In genomic region chr11:11981364-11981763, GRCh38 we compare ENCODE assay signal across 22 cellular contexts. TPM values are rescaled to one million over a fixed set of nuclear protein-coding genes. Genes with fewer than 3 reads are reported as not detected.
A peak's percentile ranks its signal among the peaks of the same experiment; 100 is the strongest.
DNase-seq lines count a peak whose midpoint lies in the region; ATAC-seq and TF ChIP-seq lines count a peak whose summit lies in the region.
"Had no signal": no experiment of that assay in that cellular context is flagged by ENCODE, and none has a peak within 500 bp of the region (broad histone marks: within the 10 kb centered on the region; RNA-seq: fewer than 3 reads in every experiment).

No MANE protein-coding gene starts in this region.

- H3K36me3 Mint-ChIP-seq in HFFc6 (ENCODE audit: low read depth) = peaks cover 48% of the 10 kb centered on the region
- H3K36me3 Mint-ChIP-seq: activated CD4-positive, alpha-beta memory T cell treated with anti-CD3 and anti-CD28 coated beads for 36 hours; memory B cell; naive thymus-derived CD8-positive, alpha-beta T cell had no signal

- no peaks in the 10 kb centered on the region for H3K9me3 ChIP-seq in Panc1 (ENCODE audit: control insufficient read depth, insufficient read depth, low read depth, low read length)
- H3K9me3 ChIP-seq in neuronal stem cell (replicated peaks in 1 of 2; ENCODE audit: control insufficient read depth in 2 of 2, insufficient read depth in 1 of 2, low read depth in 1 of 2, low read length in 2 of 2) = peaks cover 0 to 5% of the 10 kb centered on the region in 2 donors
- H3K9me3 ChIP-seq in trophoblast cell (ENCODE audit: insufficient read depth, low read depth, low read length) = peaks cover 2% of the 10 kb centered on the region
- H3K9me3 ChIP-seq: adrenal gland, esophagus muscularis mucosa had no signal

- H2BK12ac ChIP-seq in neuronal stem cell (ENCODE audit: low read length) (no peak overlapping the region), trophoblast cell (ENCODE audit: low read length) (no peak overlapping the region)

- H3K23ac ChIP-seq in neuronal stem cell (ENCODE audit: low read depth, low read length, poor library complexity) = no peak overlapping the region
- H3K23ac ChIP-seq in trophoblast cell (ENCODE audit: low read length) = no peak overlapping the region

- H3K27me3 ChIP-seq in Panc1 (ENCODE audit: control insufficient read depth, insufficient read depth, low read length) (no peaks in the 10 kb centered on the region), dorsolateral prefrontal cortex (no peaks in the 10 kb centered on the region), neuronal stem cell (ENCODE audit: control insufficient read depth in 3 of 3, insufficient read depth in 3 of 3, low read depth in 1 of 3, low read length in 3 of 3) (no peaks in the 10 kb centered on the region), trophoblast cell (ENCODE audit: insufficient read depth, low read length) (no peaks in the 10 kb centered on the region)
- H3K27me3 ChIP-seq: adrenal gland, esophagus muscularis mucosa had no signal

- peaks cover 16% of the 10 kb centered on the region for H3K27me3 Mint-ChIP-seq in HFFc6 (ENCODE audit: insufficient read depth)
- H3K27me3 Mint-ChIP-seq: activated CD4-positive, alpha-beta memory T cell treated with anti-CD3 and anti-CD28 coated beads for 36 hours; naive thymus-derived CD8-positive, alpha-beta T cell had no signal

- H2AK5ac ChIP-seq in neuronal stem cell (ENCODE audit: low read depth, low read length) = no peak overlapping the region
- no peak overlapping the region for H2AK5ac ChIP-seq in trophoblast cell (ENCODE audit: low read length)

- intact Hi-C loops in Panc1 (cut with micrococcal nuclease; ENCODE audit: unreplicated experiment) (no loop called here), dorsolateral prefrontal cortex (cut with DNase I) (loop anchor here in 1 of 2 donors (5.0 kb wide), 1 partner anchor 56 kb away; no protein-coding TSS in a partner anchor)

- H3K4me1 ChIP-seq in Panc1 (ENCODE audit: control insufficient read depth, insufficient read depth, low read length) (peaks cover 45% of the 10 kb centered on the region), neuronal stem cell (ENCODE audit: control insufficient read depth in 2 of 2, insufficient read depth in 1 of 2, low read depth in 1 of 2, low read length in 2 of 2) (peaks cover 15 to 16% of the 10 kb centered on the region in 2 donors), trophoblast cell (ENCODE audit: control insufficient read depth in 1 of 2, insufficient read depth in 2 of 2, low read length in 2 of 2) (peaks cover 41 to 42% of the 10 kb centered on the region in 2 experiments)

- peak overlapping the region; percentile 95; the same call in 1 of the 2 replicates for H3K27ac ChIP-seq in Panc1 (ENCODE audit: low read length)
- peak overlapping the region in 52 of 59 donors; percentile 5 to 93 (median 75) for H3K27ac ChIP-seq in dorsolateral prefrontal cortex
- H3K27ac ChIP-seq in neuronal stem cell (replicated peaks; ENCODE audit: low read length) = no peak overlapping the region
- H3K27ac ChIP-seq in trophoblast cell (ENCODE audit: low read depth, low read length) = no peak overlapping the region

- ATAC-seq in Panc1 (no peak), GM21360 (IDR thresholded peaks at IDR 0.05; ENCODE audit: unreplicated experiment) (no peak)
- ATAC-seq: effector memory CD8-positive, alpha-beta T cell; naive thymus-derived CD8-positive, alpha-beta T cell had no signal

- H2BK120ac ChIP-seq in neuronal stem cell (ENCODE audit: low read depth, low read length) (no peak overlapping the region), trophoblast cell (ENCODE audit: insufficient read depth, low read length, poor library complexity) (no peak overlapping the region)

- no peak overlapping the region for H4K8ac ChIP-seq in neuronal stem cell (ENCODE audit: low read depth, low read length)
- H4K8ac ChIP-seq in trophoblast cell (ENCODE audit: low read depth, low read length) = no peak overlapping the region

- no peak overlapping the region for H3K18ac ChIP-seq in neuronal stem cell (ENCODE audit: low read length)
- H3K18ac ChIP-seq in trophoblast cell (ENCODE audit: low read length) = no peak overlapping the region

- H3K4me1 Mint-ChIP-seq in HFFc6 (ENCODE audit: low read depth) = peaks cover 100% of the 10 kb centered on the region
- H3K4me1 Mint-ChIP-seq: activated B cell treated with CpG ODN at 0.5 μM for 24 hours had no signal

- no peak overlapping the region for H4K91ac ChIP-seq in neuronal stem cell (ENCODE audit: low read depth, low read length, poor library complexity)
- H4K91ac ChIP-seq in trophoblast cell (ENCODE audit: low read depth, low read length) = no peak overlapping the region

- CTCF ChIA-PET in Panc1 (lab: Charles Lee) = no interaction called here

- H3K4ac ChIP-seq in neuronal stem cell (ENCODE audit: low read length) (no peak overlapping the region), trophoblast cell (ENCODE audit: low read depth, low read length) (no peak overlapping the region)

- TF ChIP-seq CTCF in HFFc6 (IDR thresholded peaks at IDR 0.05) (no peak), Panc1 (IDR thresholded peaks at IDR 0.05) (no peak), dorsolateral prefrontal cortex (IDR thresholded peaks at IDR 0.05 in 54 of 56, conservative IDR thresholded peaks at IDR 0.05 in 2 of 56; ENCODE audit: low read depth in 1 of 56, partially characterized antibody in 56 of 56) (no peak)

- H2BK15ac ChIP-seq in neuronal stem cell (ENCODE audit: low read length) = no peak overlapping the region

- POLR2A ChIA-PET in Panc1 (lab: Charles Lee) = no interaction called here

- no peaks in the 10 kb centered on the region for H3K79me1 ChIP-seq in neuronal stem cell (ENCODE audit: low read depth, low read length)
- H3K79me1 ChIP-seq in trophoblast cell (ENCODE audit: low read length) = peaks cover 19% of the 10 kb centered on the region

- H3K14ac ChIP-seq in neuronal stem cell (ENCODE audit: low read length) (no peak overlapping the region), trophoblast cell (ENCODE audit: low read length) (no peak overlapping the region)

- DNase-seq in HFFc6 (no peak), Panc1 (ENCODE audit: low read depth, low spot score) (no peak), dorsolateral prefrontal cortex (peak in 2 of 10 donors; percentile 41 to 84), neuronal stem cell (ENCODE audit: low spot score) (no peak), trophoblast cell (no peak)
- DNase-seq in activated CD4-positive, CD25-positive, alpha-beta regulatory T cell treated with anti-CD3 and anti-CD28 coated beads, Interleukin-2, amount 50 U/mL, for 72 hours = no peak
- no peak for DNase-seq in stimulated activated CD4-positive, alpha-beta T cell treated with anti-CD3 and anti-CD28 coated beads, Interleukin-2, amount 100 ng/mL, for 48 hours
- DNase-seq: activated B cell treated with CpG ODN at 0.5 μM for 24 hours; activated CD4-positive, alpha-beta memory T cell treated with anti-CD3 and anti-CD28 coated beads for 36 hours; activated naive CD4-positive, alpha-beta T cell; effector memory CD8-positive, alpha-beta T cell; KG1; naive thymus-derived CD8-positive, alpha-beta T cell; NCI-H1694 treated with DMSO at 0.1 percent for 48 hours; NCI-H2171 treated with DMSO at 0.1 percent for 48 hours; NCI-H526 treated with DMSO at 0.1 percent for 48 hours; SW 1271 had no signal

- peak overlapping the region; percentile 98 for H3K27ac Mint-ChIP-seq in HFFc6
- H3K27ac Mint-ChIP-seq: activated B cell treated with CpG ODN at 0.5 μM for 24 hours; activated CD4-positive, alpha-beta memory T cell treated with anti-CD3 and anti-CD28 coated beads for 36 hours; memory B cell; naive thymus-derived CD8-positive, alpha-beta T cell had no signal

- H3K4me2 ChIP-seq in neuronal stem cell (ENCODE audit: insufficient read depth, low read length, poor library complexity, severe bottlenecking) = no peak overlapping the region
- H3K4me2 ChIP-seq in trophoblast cell (ENCODE audit: low read length) = no peak overlapping the region

- no peak overlapping the region for H4K12ac ChIP-seq in trophoblast cell (ENCODE audit: low read depth, low read length)

- H2BK5ac ChIP-seq in neuronal stem cell (ENCODE audit: low read length) = peak overlapping the region; percentile 26
- no peak overlapping the region for H2BK5ac ChIP-seq in trophoblast cell (ENCODE audit: low read depth, low read length, poor library complexity)

- in situ Hi-C loops in Panc1 (cut with HindIII; ENCODE audit: low pct_unique_long_range_greater_than_20kb, low sequenced_read_pairs) = no loop called here

- no peak overlapping the region for H3K4me3 Mint-ChIP-seq in HFFc6
- H3K4me3 Mint-ChIP-seq: activated B cell treated with CpG ODN at 0.5 μM for 24 hours; activated CD4-positive, alpha-beta memory T cell treated with anti-CD3 and anti-CD28 coated beads for 36 hours; central memory CD8-positive, alpha-beta T cell; effector memory CD8-positive, alpha-beta T cell; memory B cell; naive thymus-derived CD8-positive, alpha-beta T cell had no signal

- no peak overlapping the region for H3K4me3 ChIP-seq in Panc1 (ENCODE audit: low read depth in 2 of 2, low read length in 2 of 2)
- no peak overlapping the region for H3K4me3 ChIP-seq in dorsolateral prefrontal cortex
- H3K4me3 ChIP-seq in neuronal stem cell (ENCODE audit: low read length in 2 of 2) = no peak overlapping the region
- H3K4me3 ChIP-seq in trophoblast cell (ENCODE audit: low read depth, low read length) = no peak overlapping the region
- H3K4me3 ChIP-seq: adrenal gland, esophagus muscularis mucosa had no signal

- H3K9ac ChIP-seq in neuronal stem cell (ENCODE audit: low read depth, low read length, poor library complexity) (no peak overlapping the region), trophoblast cell (ENCODE audit: low read length) (no peak overlapping the region)

- WGBS in neuronal stem cell (ENCODE audit: extremely low coverage in 2 of 2, insufficient read length in 2 of 2, insufficient replicate concordance in 1 of 2), 2 donors = no CpG with 5 or more reads among the region's 5 CpGs
- no CpG with 5 or more reads among the region's 5 CpGs for WGBS in trophoblast cell (ENCODE audit: extremely low coverage, insufficient coverage, insufficient read length)

- H3K36me3 ChIP-seq in Panc1 (ENCODE audit: control insufficient read depth, insufficient read depth, low read length) (no peaks in the 10 kb centered on the region), neuronal stem cell (replicated peaks in 1 of 2; ENCODE audit: control insufficient read depth in 2 of 2, insufficient read depth in 2 of 2, low read length in 2 of 2) (peaks cover 0 to 4% of the 10 kb centered on the region in 2 donors), trophoblast cell (ENCODE audit: control insufficient read depth in 1 of 2, insufficient read depth in 2 of 2, low read length in 2 of 2) (peaks cover 7% of the 10 kb centered on the region in 2 experiments)
- H3K36me3 ChIP-seq: adrenal gland, esophagus muscularis mucosa had no signal

- H3K9me3 Mint-ChIP-seq in HFFc6 = no peaks in the 10 kb centered on the region
- H3K9me3 Mint-ChIP-seq: activated CD4-positive, alpha-beta memory T cell treated with anti-CD3 and anti-CD28 coated beads for 36 hours; central memory CD8-positive, alpha-beta T cell; effector memory CD8-positive, alpha-beta T cell had no signal

- no peak overlapping the region for H2AFZ ChIP-seq in neuronal stem cell (ENCODE audit: low read length)
- H2AFZ ChIP-seq in trophoblast cell (ENCODE audit: insufficient read depth, low read length, poor library complexity) = no peak overlapping the region

- BruUV-seq in Panc1 (replicated peaks; lab: Mats Ljungman, UMichigan) = no TSS peak

- H3K79me2 ChIP-seq in trophoblast cell (ENCODE audit: control insufficient read depth, insufficient read depth, low read length, poor library complexity) = peaks cover 5% of the 10 kb centered on the region

RNA-seq across cellular contexts. Expression of gene DKK3, which starts 27.1 kb away (rescaled TPM):
- total RNA-seq in HFFc6 (2021; fragmentation: NEBNext Ultra II Directional; extraction: Animal tissue kit (Norgen Biotek cat#: 25700)) = 100 to 1,000 TPM; 518 to 872 (median 646) TPM
- total RNA-seq in Panc1 (2021; ENCODE audit: unreplicated experiment) = 116 TPM
- polyA plus RNA-seq in Panc1 (2012; ENCODE audit: insufficient read length) = 140 TPM
- total RNA-seq in dorsolateral prefrontal cortex = 1,000 to 10,000 TPM in 9 of 120 experiments, 100 to 1,000 TPM in 111; 391 to 1,132 (median 804) TPM
- 16.6 TPM for polyA plus RNA-seq in neuronal stem cell (2013, experiment 1 of 2)
- polyA plus RNA-seq in neuronal stem cell (2013, experiment 2 of 2) = 16.6 TPM
- 41.2 and 42.2 TPM in 2 replicates for polyA plus RNA-seq in trophoblast cell (2013)
- total RNA-seq: activated B cell treated with CpG ODN at 0.5 μM for 24 hours; activated CD4-positive, alpha-beta memory T cell treated with anti-CD3 and anti-CD28 coated beads for 36 hours had no signal

Comparison
In these comparisons a context has a peak if more than half of its experiments do, and no peak if none do; other contexts are left out.
1. H3K27ac ChIP-seq: peak in Panc1 (single experiment) and dorsolateral prefrontal cortex (52 of 59); none in neuronal stem cell (single experiment) and trophoblast cell (single experiment).